Comparison of ENCODE assay signal across 9 cellular contexts in the genomic region with DNA sequence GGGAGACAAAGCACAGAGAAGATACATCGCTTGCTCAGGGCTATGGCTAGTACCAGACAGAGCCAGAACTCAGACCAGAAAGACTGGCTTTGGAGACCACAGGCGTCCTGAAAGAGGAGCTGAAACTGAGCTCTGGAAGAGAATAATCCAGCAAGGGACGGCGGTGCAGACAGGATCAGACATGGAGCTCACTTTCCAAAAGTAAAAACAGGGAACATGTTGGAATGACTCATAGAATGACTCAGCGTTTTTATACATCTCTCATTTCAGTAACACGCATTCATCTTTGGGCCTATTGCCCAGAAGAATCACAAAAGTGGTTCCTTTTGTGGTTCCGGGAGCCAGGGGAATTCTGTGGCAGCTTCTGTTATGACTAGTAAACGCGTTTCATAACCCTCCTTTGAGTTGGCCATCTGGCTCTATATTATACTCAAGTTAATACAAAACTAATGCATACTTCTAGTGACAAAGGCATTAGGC. TPM values are rescaled to one million over a fixed set of nuclear protein-coding genes. Genes with fewer than 3 reads are reported as not detected.
A peak's percentile ranks its signal among the peaks of the same experiment; 100 is the strongest.
DNase-seq lines count a peak whose midpoint lies in the region; ATAC-seq and TF ChIP-seq lines count a peak whose summit lies in the region.
"Had no signal": no experiment of that assay in that cellular context is flagged by ENCODE, and none has a peak within 500 bp of the region (broad histone marks: within the 10 kb centered on the region; RNA-seq: fewer than 3 reads in every experiment).

No MANE protein-coding gene starts in this region.

- no peak overlapping the region for H3K4ac ChIP-seq in mesendoderm (ENCODE audit: low read depth, low read length)

- no peak overlapping the region for H3K9ac ChIP-seq in mesendoderm (ENCODE audit: low read length)

- H2BK120ac ChIP-seq in mesendoderm (ENCODE audit: low read depth, low read length): no peak overlapping the region

- no peak overlapping the region for H3K56ac ChIP-seq in mesendoderm (ENCODE audit: low read length)

- ATAC-seq in GM19397 (IDR thresholded peaks at IDR 0.05; ENCODE audit: unreplicated experiment) (peak; percentile 62), HG03432 (IDR thresholded peaks at IDR 0.05; ENCODE audit: unreplicated experiment) (peak; percentile 95), left lobe of liver (no peak), GM18519 (IDR thresholded peaks at IDR 0.05; ENCODE audit: low FRiP score, unreplicated experiment) (no peak)

- DNase-seq in AG09309 (ENCODE audit: low read depth): peak; percentile 91
- peak; percentile 98 for DNase-seq in astrocyte of the cerebellum (ENCODE audit: low read depth)
- peak; percentile 13 for DNase-seq in mesendoderm
- DNase-seq in AML-193 (lab: John Stamatoyannopoulos, UW): no peak
- DNase-seq in left lobe of liver (ENCODE audit: low spot score): no peak
- DNase-seq: activated naive CD8-positive, alpha-beta T cell treated with anti-CD3 and anti-CD28 coated beads, Interleukin-2, amount 10 ng/mL, durations not matched to agents 7 days and 5 days had no signal

- no peaks in the 10 kb centered on the region for H3K79me1 ChIP-seq in mesendoderm (ENCODE audit: low read length)

- H3K23ac ChIP-seq in mesendoderm (ENCODE audit: low read length): no peak overlapping the region

- no peak overlapping the region for H4K8ac ChIP-seq in mesendoderm (ENCODE audit: low read depth, low read length)

- H3K4me1 ChIP-seq in mesendoderm (ENCODE audit: control insufficient read depth, low read depth, low read length): no peaks in the 10 kb centered on the region

- no peak overlapping the region for H4K5ac ChIP-seq in mesendoderm (ENCODE audit: low read length)

- H3K36me3 ChIP-seq in mesendoderm (ENCODE audit: control insufficient read depth, insufficient read depth, low read length): no peaks in the 10 kb centered on the region

- H2AK5ac ChIP-seq in mesendoderm (ENCODE audit: low read length): no peak overlapping the region

- TF ChIP-seq CTCF in AG09309 (IDR thresholded peaks at IDR 0.05; ENCODE audit: control insufficient read depth, insufficient read depth, low read depth, low read length, missing control alignments) (no peak), astrocyte of the cerebellum (IDR thresholded peaks at IDR 0.05; ENCODE audit: low read depth, low read length, missing control alignments) (no peak)

- no CpG with 5 or more reads among the region's 9 CpGs for whole genome bisulfite sequencing in mesendoderm (ENCODE audit: extremely low coverage, insufficient coverage, low lambda C conversion rate)

- H3K4me3 ChIP-seq in AG09309 (ENCODE audit: control insufficient read depth, low read depth, low read length): no peak overlapping the region
- no peak overlapping the region for H3K4me3 ChIP-seq in astrocyte of the cerebellum (ENCODE audit: low read depth, low read length)
- no peak overlapping the region for H3K4me3 ChIP-seq in mesendoderm (ENCODE audit: low read length)

- no peaks in the 10 kb centered on the region for H3K27me3 ChIP-seq in mesendoderm (ENCODE audit: insufficient read depth, low read length, poor library complexity)

- H3K79me2 ChIP-seq in mesendoderm (ENCODE audit: control insufficient read depth, insufficient read depth, low read length): no peaks in the 10 kb centered on the region

- in situ Hi-C loops in astrocyte of the cerebellum (cut with HindIII; ENCODE audit: low sequenced_read_pairs): no loop called here

- H3K4me2 ChIP-seq in mesendoderm (ENCODE audit: low read length): no peak overlapping the region

- no peak overlapping the region for H3K27ac ChIP-seq in mesendoderm (ENCODE audit: low read depth, low read length)

- H2BK15ac ChIP-seq in mesendoderm (replicated peaks; ENCODE audit: low read depth): no peak overlapping the region

- H3K18ac ChIP-seq in mesendoderm (ENCODE audit: low read length): no peak overlapping the region

- no peak overlapping the region for H2BK5ac ChIP-seq in mesendoderm (ENCODE audit: low read length)

RNA-seq across cellular contexts. Expression of a gene that starts 37.2 kb away (rescaled TPM):
- 0.01 TPM for polyA plus RNA-seq in mesendoderm (2013, experiment 1 of 2)
- polyA plus RNA-seq in mesendoderm (2013, experiment 2 of 2): 0.01 TPM
- total RNA-seq in left lobe of liver: not detected
- total RNA-seq: activated naive CD8-positive, alpha-beta T cell treated with anti-CD3 and anti-CD28 coated beads, Interleukin-2, amount 10 ng/mL, durations not matched to agents 7 days and 5 days had no signal

Comparison
In these comparisons a context has a peak if more than half of its experiments do, and no peak if none do; other contexts are left out.
1. DNase-seq: peak in AG09309 (single experiment), astrocyte of the cerebellum (single experiment) and mesendoderm (single experiment); none in AML-193 (0 of 2) and left lobe of liver (single experiment).
2. ATAC-seq: peak in GM19397 (single experiment) and HG03432 (single experiment); none in left lobe of liver (single experiment) and GM18519 (single experiment).